Comparison of ENCODE assay signal across 17 cellular contexts in the genomic region with DNA sequence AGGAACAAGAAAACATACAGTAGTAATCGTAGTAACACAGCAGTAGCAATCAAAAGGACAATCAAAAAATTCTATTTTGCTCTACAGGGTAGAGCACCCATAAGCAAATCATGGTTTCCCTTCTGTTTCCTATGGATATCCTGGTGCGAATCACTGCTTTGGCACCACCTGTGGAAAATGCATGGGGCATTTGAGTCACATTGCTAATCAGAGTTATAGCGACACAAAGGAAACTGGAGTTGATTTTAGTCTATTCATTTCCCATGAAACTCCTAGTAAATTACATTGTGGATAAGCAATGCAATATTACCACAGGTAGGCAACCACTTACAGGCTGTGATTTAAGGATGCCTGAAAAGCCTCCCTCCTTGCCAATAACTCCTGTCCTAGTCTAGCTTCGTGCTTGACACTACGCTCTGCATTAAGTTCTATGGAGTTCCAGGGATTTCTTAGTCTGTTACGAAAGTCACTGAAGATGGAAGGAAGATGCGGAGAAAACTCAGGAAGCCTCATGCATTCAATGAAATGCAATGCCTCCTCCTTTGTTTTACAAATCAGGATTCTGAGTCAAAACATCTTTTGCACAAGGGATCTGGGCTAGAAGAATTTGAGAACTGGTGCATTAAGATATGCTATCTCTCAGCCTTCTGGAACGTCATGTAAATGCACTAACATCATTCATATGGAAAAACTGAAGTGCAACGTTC.
"Had no signal": no experiment of that assay in that cellular context is flagged by ENCODE, and none has a peak within 500 bp of the region (broad histone marks: within the 10 kb centered on the region; RNA-seq: fewer than 3 reads in every experiment).

No MANE protein-coding gene starts in this region.

- H3K27ac Mint-ChIP-seq: activated CD8-positive, alpha-beta T cell treated with anti-CD3 and anti-CD28 coated beads for 36 hours; activated T-cell treated with anti-CD3 and anti-CD28 coated beads, Interleukin-2, amount 50 U/mL, for 72 hours; memory B cell; nephron; stimulated activated naive CD8-positive, alpha-beta T cell treated with anti-CD3 and anti-CD28 coated beads, Interleukin-15, amount 100 ng/mL, for 72 hours had no signal

- DNase-seq: activated CD8-positive, alpha-beta memory T cell treated with anti-CD3 and anti-CD28 coated beads, Interleukin-2, amount 50 U/mL, for 4 hours; activated CD8-positive, alpha-beta T cell treated with anti-CD3 and anti-CD28 coated beads for 36 hours; activated T-cell treated with anti-CD3 and anti-CD28 coated beads, Interleukin-2, amount 50 U/mL, for 72 hours; caudate nucleus; colonic mucosa; effector CD8-positive, alpha-beta T cell; left lung; stimulated activated CD4-positive, alpha-beta T cell treated with anti-CD3 and anti-CD28 coated beads, Interleukin-15, amount 100 ng/mL, for 24 hours; stimulated activated CD4-positive, alpha-beta T cell treated with anti-CD3 and anti-CD28 coated beads, Interleukin-4, amount 100 ng/mL, for 4 hours; stimulated activated naive CD8-positive, alpha-beta T cell treated with anti-CD3 and anti-CD28 coated beads, Interleukin-15, amount 100 ng/mL, for 72 hours; T-helper 9 cell; testis had no signal

- H3K27ac ChIP-seq: colonic mucosa, hepatocyte, left lung, testis had no signal

- H3K4me3 Mint-ChIP-seq: activated CD8-positive, alpha-beta T cell treated with anti-CD3 and anti-CD28 coated beads for 36 hours; activated T-cell treated with anti-CD3 and anti-CD28 coated beads, Interleukin-2, amount 50 U/mL, for 72 hours; memory B cell; nephron; stimulated activated naive CD8-positive, alpha-beta T cell treated with anti-CD3 and anti-CD28 coated beads, Interleukin-15, amount 100 ng/mL, for 72 hours had no signal

- H3K4me1 Mint-ChIP-seq: memory B cell; stimulated activated naive CD8-positive, alpha-beta T cell treated with anti-CD3 and anti-CD28 coated beads, Interleukin-15, amount 100 ng/mL, for 72 hours had no signal

- FAIRE-seq: astrocyte, islet of Langerhans had no signal

- H3K4me1 ChIP-seq: colonic mucosa, testis had no signal

- H3K9me3 Mint-ChIP-seq: activated CD8-positive, alpha-beta T cell treated with anti-CD3 and anti-CD28 coated beads for 36 hours; activated T-cell treated with anti-CD3 and anti-CD28 coated beads, Interleukin-2, amount 50 U/mL, for 72 hours; memory B cell; nephron; stimulated activated naive CD8-positive, alpha-beta T cell treated with anti-CD3 and anti-CD28 coated beads, Interleukin-15, amount 100 ng/mL, for 72 hours had no signal

- H2AFZ ChIP-seq: hepatocyte had no signal

- H3K36me3 ChIP-seq: colonic mucosa, left lung had no signal

- H3K9me3 ChIP-seq: colonic mucosa, left lung, testis had no signal

- H3K36me3 Mint-ChIP-seq: memory B cell had no signal

- H3K4me2 ChIP-seq: hepatocyte had no signal

- H3K27me3 ChIP-seq: colonic mucosa, hepatocyte, left lung, testis had no signal

- H3K4me3 ChIP-seq: colonic mucosa, hepatocyte, left lung, testis had no signal

- H3K79me2 ChIP-seq: hepatocyte had no signal
